ENCODE assay signal across 27 cellular contexts in genomic region chr17:17487998-17488397, GRCh38. TPM values are rescaled to one million over a fixed set of nuclear protein-coding genes. Genes with fewer than 3 reads are reported as not detected.
DNase-seq lines count a peak whose midpoint lies in the region; ATAC-seq, FAIRE-seq and TF ChIP-seq lines count a peak whose summit lies in the region.
"Had no signal": no experiment of that assay in that cellular context is flagged by ENCODE, and none has a peak within 500 bp of the region (broad histone marks: within the 10 kb centered on the region; RNA-seq: fewer than 3 reads in every experiment).

No MANE protein-coding gene starts in this region.

- H3K4me1 ChIP-seq in upper lobe of right lung = no peaks in the 10 kb centered on the region
- H3K4me1 ChIP-seq in HepG2 (ENCODE audit: insufficient read depth, low read length) = peaks cover 28% of the 10 kb centered on the region
- H3K4me1 ChIP-seq: A549, Caco-2 had no signal

- no peak overlapping the region for H3K9ac ChIP-seq in HepG2 (ENCODE audit: insufficient read depth, low read depth, low read length)
- H3K9ac ChIP-seq: BLaER1 treated with 17β-estradiol and CSF1 and Interleukin-3, amounts not matched to agents 10 nM and 100 nM had no signal

- TF ChIP-seq CTCF in nephron progenitor cell (IDR thresholded peaks at IDR 0.05) = no peak
- TF ChIP-seq CTCF in upper lobe of right lung (IDR thresholded peaks at IDR 0.05) = no peak
- no peak for TF ChIP-seq CTCF in HepG2 (CRISPR knock-in tag; IDR thresholded peaks at IDR 0.05)

- TF ChIP-seq POLR2A in HepG2 (IDR thresholded peaks at IDR 0.05; ENCODE audit: insufficient read depth in 1 of 2, low read depth in 2 of 2, low read length in 2 of 2) = no peak

- DNase-seq in stimulated activated naive CD8-positive, alpha-beta T cell treated with anti-CD3 and anti-CD28 coated beads, Interleukin-15, amount 100 ng/mL, for 72 hours = no peak
- DNase-seq in stimulated activated naive CD8-positive, alpha-beta T cell treated with anti-CD3 and anti-CD28 coated beads, Interleukin-15, Interleukin-2, amounts not matched to agents 100 U/mL and 50 U/mL, for 24 hours = no peak
- DNase-seq in activated CD8-positive, alpha-beta T cell treated with anti-CD3 and anti-CD28 coated beads, Interleukin-2, amount 10 ng/mL, durations not matched to agents 7 days and 5 days = no peak
- DNase-seq in nephron progenitor cell (no peak), upper lobe of right lung (peak; percentile 3), T1000 (lab: John Stamatoyannopoulos, UW) (no peak), HepG2 (ENCODE audit: low spot score) (no peak)
- no peak for DNase-seq in activated CD4-positive, alpha-beta T cell treated with anti-CD3 and anti-CD28 coated beads, Interleukin-2, amount 50 U/mL, for 1 hour
- DNase-seq: AML-193; Caco-2; CD4-positive, alpha-beta memory T cell; EL; GOT3; NCI-H1048; NCI-H1417 treated with DMSO at 0.1 percent for 48 hours; NCI-H1694 treated with DMSO at 0.1 percent for 48 hours; NCI-H2081; NCI-H2227 treated with DMSO at 0.1 percent for 48 hours; NCI-H526 treated with DMSO at 0.1 percent for 48 hours; SHP77 treated with DMSO at 0.1 percent for 48 hours had no signal

- CTCF ChIA-PET in activated CD8-positive, alpha-beta T cell treated with anti-CD3 and anti-CD28 coated beads, Interleukin-2, amount 10 ng/mL, durations not matched to agents 7 days and 5 days (lab: Charles Lee) = no interaction called here
- CTCF ChIA-PET in HepG2 (lab: Yijun Ruan, JAX; ENCODE audit: low intra/inter-chr PET ratio, low total read pairs) = no interaction called here

- H3K4me2 ChIP-seq in HepG2 (ENCODE audit: low read depth, low read length) = no peak overlapping the region
- H3K4me2 ChIP-seq: A549 had no signal

- in situ Hi-C loops in HepG2 (cut with HindIII; ENCODE audit: extremely low pct_ligation_motif_present, low pct_unique_long_range_greater_than_20kb) = no loop called here

- whole genome bisulfite sequencing in HepG2 (ENCODE audit: low lambda C conversion rate) = 90% methylated on average over 2 of the region's 2 CpGs

- no peaks in the 10 kb centered on the region for H3K9me3 Mint-ChIP-seq in stimulated activated naive CD8-positive, alpha-beta T cell treated with anti-CD3 and anti-CD28 coated beads, Interleukin-15, amount 100 ng/mL, for 72 hours
- no peaks in the 10 kb centered on the region for H3K9me3 Mint-ChIP-seq in activated CD8-positive, alpha-beta T cell treated with anti-CD3 and anti-CD28 coated beads, Interleukin-2, amount 10 ng/mL, durations not matched to agents 7 days and 5 days (ENCODE audit: insufficient read depth)
- peaks cover 8% of the 10 kb centered on the region for H3K9me3 Mint-ChIP-seq in nephron progenitor cell
- H3K9me3 Mint-ChIP-seq: CD4-positive, alpha-beta memory T cell; IgD-negative memory B cell had no signal

- H3K79me2 ChIP-seq in HepG2 (ENCODE audit: insufficient read depth, low read length) = peaks cover 16% of the 10 kb centered on the region

- no TSS peak for BruUV-seq in HepG2 (replicated peaks; lab: Mats Ljungman, UMichigan)

- peaks cover 47% of the 10 kb centered on the region for H3K4me1 Mint-ChIP-seq in stimulated activated naive CD8-positive, alpha-beta T cell treated with anti-CD3 and anti-CD28 coated beads, Interleukin-15, amount 100 ng/mL, for 72 hours
- H3K4me1 Mint-ChIP-seq in activated CD8-positive, alpha-beta T cell treated with anti-CD3 and anti-CD28 coated beads, Interleukin-2, amount 10 ng/mL, durations not matched to agents 7 days and 5 days (ENCODE audit: low read depth) = peaks cover 39% of the 10 kb centered on the region
- H3K4me1 Mint-ChIP-seq in nephron progenitor cell = peaks cover 21% of the 10 kb centered on the region

- H3K4me3 ChIP-seq in upper lobe of right lung (no peak overlapping the region), HepG2 (replicated peaks in 1 of 3; ENCODE audit: insufficient read depth in 1 of 3, low read depth in 2 of 3, low read length in 3 of 3) (no peak overlapping the region)
- H3K4me3 ChIP-seq: A549; BLaER1 treated with 17β-estradiol and CSF1 and Interleukin-3, amounts not matched to agents 10 nM and 100 nM; GM12878 had no signal

- no peak overlapping the region for H3K4me3 Mint-ChIP-seq in stimulated activated naive CD8-positive, alpha-beta T cell treated with anti-CD3 and anti-CD28 coated beads, Interleukin-15, amount 100 ng/mL, for 72 hours
- H3K4me3 Mint-ChIP-seq in activated CD8-positive, alpha-beta T cell treated with anti-CD3 and anti-CD28 coated beads, Interleukin-2, amount 10 ng/mL, durations not matched to agents 7 days and 5 days = no peak overlapping the region
- H3K4me3 Mint-ChIP-seq in nephron progenitor cell = no peak overlapping the region
- H3K4me3 Mint-ChIP-seq: CD4-positive, alpha-beta memory T cell; IgD-negative memory B cell had no signal

- peaks cover 29% of the 10 kb centered on the region for H3K36me3 ChIP-seq in upper lobe of right lung
- H3K36me3 ChIP-seq in HepG2 (replicated peaks in 1 of 2; ENCODE audit: control insufficient read depth in 1 of 2, insufficient read depth in 2 of 2, low read length in 2 of 2) = peaks cover 17 to 45% of the 10 kb centered on the region in 2 experiments; a peak in 4 of 5 replicates

- H4K20me1 ChIP-seq in HepG2 (ENCODE audit: insufficient read depth, low read length) = 0 out of 2 replicates have a peak, but pooled peaks cover 2% of the 10 kb centered on the region

- TF ChIP-seq RAD21 in HepG2 (CRISPR knock-in tag; IDR thresholded peaks at IDR 0.05) = no peak

- ATAC-seq in stimulated activated naive CD8-positive, alpha-beta T cell treated with anti-CD3 and anti-CD28 coated beads, Interleukin-15, amount 100 ng/mL, for 72 hours = no peak
- ATAC-seq in stimulated activated naive CD8-positive, alpha-beta T cell treated with anti-CD3 and anti-CD28 coated beads, Interleukin-15, Interleukin-2, amounts not matched to agents 100 U/mL and 50 U/mL, for 24 hours = no peak
- ATAC-seq in activated CD8-positive, alpha-beta T cell treated with anti-CD3 and anti-CD28 coated beads, Interleukin-2, amount 10 ng/mL, durations not matched to agents 7 days and 5 days = no peak
- no peak for ATAC-seq in upper lobe of right lung
- ATAC-seq in HepG2 = no peak
- ATAC-seq: A549, GM12878, HCT116, Panc1 had no signal

- H2AFZ ChIP-seq in HepG2 (ENCODE audit: low read length) = no peak overlapping the region

- peak overlapping the region; percentile 27 to 88 for H3K27ac Mint-ChIP-seq in stimulated activated naive CD8-positive, alpha-beta T cell treated with anti-CD3 and anti-CD28 coated beads, Interleukin-15, amount 100 ng/mL, for 72 hours
- H3K27ac Mint-ChIP-seq in activated CD8-positive, alpha-beta T cell treated with anti-CD3 and anti-CD28 coated beads, Interleukin-2, amount 10 ng/mL, durations not matched to agents 7 days and 5 days = peak overlapping the region; percentile 22
- peak overlapping the region; percentile 39 for H3K27ac Mint-ChIP-seq in nephron progenitor cell
- H3K27ac Mint-ChIP-seq: IgD-negative memory B cell had no signal

- intact Hi-C loops in upper lobe of right lung (cut with DNase I) (no loop called here), HepG2 (cut with micrococcal nuclease; ENCODE audit: unreplicated experiment) (no loop called here)

- no peak for FAIRE-seq in HepG2 (lab: Jason Lieb, UNC)
- FAIRE-seq: A549, GM12878 had no signal

- no peak overlapping the region for H3K27ac ChIP-seq in upper lobe of right lung
- H3K27ac ChIP-seq in HepG2 (ENCODE audit: extremely low read length, insufficient read depth, low read length) = no peak overlapping the region
- H3K27ac ChIP-seq: A549; BLaER1 treated with 17β-estradiol and CSF1 and Interleukin-3, amounts not matched to agents 10 nM and 100 nM; RWPE1 had no signal

- peaks cover 58% of the 10 kb centered on the region for H3K36me3 Mint-ChIP-seq in activated CD8-positive, alpha-beta T cell treated with anti-CD3 and anti-CD28 coated beads, Interleukin-2, amount 10 ng/mL, durations not matched to agents 7 days and 5 days (ENCODE audit: low read depth)
- peaks cover 71% of the 10 kb centered on the region for H3K36me3 Mint-ChIP-seq in nephron progenitor cell (ENCODE audit: low read depth)

- H3K27me3 Mint-ChIP-seq in stimulated activated naive CD8-positive, alpha-beta T cell treated with anti-CD3 and anti-CD28 coated beads, Interleukin-15, amount 100 ng/mL, for 72 hours = no peaks in the 10 kb centered on the region
- no peaks in the 10 kb centered on the region for H3K27me3 Mint-ChIP-seq in activated CD8-positive, alpha-beta T cell treated with anti-CD3 and anti-CD28 coated beads, Interleukin-2, amount 10 ng/mL, durations not matched to agents 7 days and 5 days (ENCODE audit: low read depth)
- H3K27me3 Mint-ChIP-seq in nephron progenitor cell (ENCODE audit: low read depth, poor library complexity) = peaks cover 7% of the 10 kb centered on the region
- H3K27me3 Mint-ChIP-seq: CD4-positive, alpha-beta memory T cell; IgD-negative memory B cell had no signal

- H3K27me3 ChIP-seq in upper lobe of right lung (no peaks in the 10 kb centered on the region), HepG2 (ENCODE audit: control insufficient read depth in 1 of 2, insufficient read depth in 2 of 2, low read length in 2 of 2) (no peaks in the 10 kb centered on the region)
- H3K27me3 ChIP-seq: BLaER1 treated with 17β-estradiol and CSF1 and Interleukin-3, amounts not matched to agents 10 nM and 100 nM had no signal

- TF ChIP-seq EP300 in HepG2 (IDR thresholded peaks at IDR 0.05; ENCODE audit: low read depth in 2 of 2, low read length in 2 of 2) (no peak), HepG2 (CRISPR knock-in tag; IDR thresholded peaks at IDR 0.05; ENCODE audit: borderline replicate concordance) (no peak)

- POLR2A ChIA-PET in activated CD8-positive, alpha-beta T cell treated with anti-CD3 and anti-CD28 coated beads, Interleukin-2, amount 10 ng/mL, durations not matched to agents 7 days and 5 days (lab: Charles Lee) = no interaction called here
- POLR2A ChIA-PET in HepG2 (lab: Yijun Ruan, JAX) = no interaction called here

- H3K9me3 ChIP-seq in upper lobe of right lung (no peaks in the 10 kb centered on the region), HepG2 (ENCODE audit: low read length) (no peaks in the 10 kb centered on the region)
- H3K9me3 ChIP-seq: A549, Caco-2 had no signal

RNA-seq across cellular contexts. Expression of gene RASD1, which starts 8.2 kb away (rescaled TPM):
- under 1 TPM; 0.39 to 0.58 TPM for total RNA-seq in activated CD8-positive, alpha-beta T cell treated with anti-CD3 and anti-CD28 coated beads, Interleukin-2, amount 10 ng/mL, durations not matched to agents 7 days and 5 days
- total RNA-seq in upper lobe of right lung (39.2 TPM), HepG2 (2016; rRNA removed; fragmentation: Illumina TruSeq; extraction: Trizol) (1.4 and 1.6 TPM in 2 replicates)
- total RNA-seq in HepG2 (2016; cell fraction: cytosol; rRNA removed; fragmentation: Illumina TruSeq; extraction: Trizol; ENCODE audit: low read depth) = 0.71 and 0.91 TPM in 2 replicates
- 1.4 and 1.9 TPM in 2 replicates for total RNA-seq in HepG2 (2016; cell fraction: insoluble cytoplasmic fraction; rRNA removed; fragmentation: Illumina TruSeq; extraction: Trizol)
- 1.5 and 1.7 TPM in 2 replicates for total RNA-seq in HepG2 (2016; cell fraction: membrane; rRNA removed; fragmentation: Illumina TruSeq; extraction: Trizol)
- 0.99 and 1.1 TPM in 2 replicates for total RNA-seq in HepG2 (2016; cell fraction: nucleus; rRNA removed; fragmentation: Illumina TruSeq; extraction: Trizol)
- polyA plus RNA-seq in HepG2 (2011; rRNA removed) = 4.2 and 8.9 TPM in 2 replicates
- polyA plus RNA-seq in HepG2 (2011; cell fraction: cytosol; rRNA removed) = 4.3 and 4.7 TPM in 2 replicates
- 6.6 and 7.6 TPM in 2 replicates for polyA plus RNA-seq in HepG2 (2011; cell fraction: nucleus; rRNA removed)
- 2.1 and 6.2 TPM in 2 replicates for polyA plus RNA-seq in HepG2 (2012)
- polyA plus RNA-seq in HepG2 (2016; cell fraction: cytosol; fragmentation: Illumina TruSeq; extraction: Trizol; ENCODE audit: low read depth) = 0.32 and 0.38 TPM in 2 replicates
- polyA plus RNA-seq in HepG2 (2016; cell fraction: insoluble cytoplasmic fraction; fragmentation: Illumina TruSeq; extraction: Trizol; ENCODE audit: low read depth) = 1.7 and 1.8 TPM in 2 replicates
- 0.63 and 0.72 TPM in 2 replicates for polyA plus RNA-seq in HepG2 (2016; cell fraction: membrane; fragmentation: Illumina TruSeq; extraction: Trizol; ENCODE audit: low read depth)
- 2.7 and 3.4 TPM in 2 replicates for polyA plus RNA-seq in HepG2 (2016; cell fraction: nucleus; fragmentation: Illumina TruSeq; extraction: Trizol; ENCODE audit: insufficient read depth, low read depth)
- 3.9 and 12.1 TPM in 2 replicates for polyA minus RNA-seq in HepG2 (2011; rRNA and poly(A)+ RNA removed; ENCODE audit: low replicate concordance)
- polyA minus RNA-seq in HepG2 (2011; cell fraction: cytosol; rRNA and poly(A)+ RNA removed) = 6.2 and 6.6 TPM in 2 replicates
- polyA minus RNA-seq in HepG2 (2011; cell fraction: nucleus; rRNA and poly(A)+ RNA removed) = 1.7 and 3.1 TPM in 2 replicates
- total RNA-seq: GM12878 had no signal

RNA-seq across cellular contexts. Expression of gene MED9, which starts 11.2 kb away (rescaled TPM):
- total RNA-seq in activated CD8-positive, alpha-beta T cell treated with anti-CD3 and anti-CD28 coated beads, Interleukin-2, amount 10 ng/mL, durations not matched to agents 7 days and 5 days = 10 to 100 TPM; 14.9 to 15.0 TPM
- total RNA-seq in upper lobe of right lung = 13.8 TPM
- 11.7 and 15.1 TPM in 2 replicates for total RNA-seq in HepG2 (2016; rRNA removed; fragmentation: Illumina TruSeq; extraction: Trizol)
- total RNA-seq in HepG2 (2016; cell fraction: cytosol; rRNA removed; fragmentation: Illumina TruSeq; extraction: Trizol; ENCODE audit: low read depth) = 4.0 and 4.2 TPM in 2 replicates
- 11.7 and 14.4 TPM in 2 replicates for total RNA-seq in HepG2 (2016; cell fraction: insoluble cytoplasmic fraction; rRNA removed; fragmentation: Illumina TruSeq; extraction: Trizol)
- total RNA-seq in HepG2 (2016; cell fraction: membrane; rRNA removed; fragmentation: Illumina TruSeq; extraction: Trizol) = 9.8 and 10.7 TPM in 2 replicates
- total RNA-seq in HepG2 (2016; cell fraction: nucleus; rRNA removed; fragmentation: Illumina TruSeq; extraction: Trizol) = 10.8 and 11.7 TPM in 2 replicates
- 11.9 and 14.4 TPM in 2 replicates for polyA plus RNA-seq in HepG2 (2011; rRNA removed)
- polyA plus RNA-seq in HepG2 (2011; cell fraction: cytosol; rRNA removed) = 18.3 and 21.5 TPM in 2 replicates
- 15.4 and 17.5 TPM in 2 replicates for polyA plus RNA-seq in HepG2 (2011; cell fraction: nucleus; rRNA removed)
- polyA plus RNA-seq in HepG2 (2012) = 9.2 and 11.4 TPM in 2 replicates
- 3.0 and 3.1 TPM in 2 replicates for polyA plus RNA-seq in HepG2 (2016; cell fraction: cytosol; fragmentation: Illumina TruSeq; extraction: Trizol; ENCODE audit: low read depth)
- 11.2 and 12.0 TPM in 2 replicates for polyA plus RNA-seq in HepG2 (2016; cell fraction: insoluble cytoplasmic fraction; fragmentation: Illumina TruSeq; extraction: Trizol; ENCODE audit: low read depth)
- polyA plus RNA-seq in HepG2 (2016; cell fraction: membrane; fragmentation: Illumina TruSeq; extraction: Trizol; ENCODE audit: low read depth) = 6.4 and 7.0 TPM in 2 replicates
- 11.4 and 12.6 TPM in 2 replicates for polyA plus RNA-seq in HepG2 (2016; cell fraction: nucleus; fragmentation: Illumina TruSeq; extraction: Trizol; ENCODE audit: insufficient read depth, low read depth)
- polyA minus RNA-seq in HepG2 (2011; rRNA and poly(A)+ RNA removed; ENCODE audit: low replicate concordance) = 21.1 and 25.1 TPM in 2 replicates
- polyA minus RNA-seq in HepG2 (2011; cell fraction: cytosol; rRNA and poly(A)+ RNA removed) = 9.8 and 9.9 TPM in 2 replicates
- 24.2 and 25.4 TPM in 2 replicates for polyA minus RNA-seq in HepG2 (2011; cell fraction: nucleus; rRNA and poly(A)+ RNA removed)

Comparison
In these comparisons a context has a peak if more than half of its experiments do, and no peak if none do; other contexts are left out.
1. RNA of gene RASD1, which starts 8.2 kb away (total RNA-seq): 39.2 TPM in upper lobe of right lung (single experiment); 0.71 to 1.9 TPM in HepG2 and 0.39 to 0.58 TPM in activated CD8-positive, alpha-beta T cell treated with anti-CD3 and anti-CD28 coated beads, Interleukin-2, amount 10 ng/mL, durations not matched to agents 7 days and 5 days; every median in the first group is over 10 times any median in the second.
2. Peak in every context shown above with its lines, with median percentiles within 50 percentile points of each other: H3K27ac Mint-ChIP-seq.